ENCODE assay signal across 20 cellular contexts in genomic region chr5:147412561-147412960, GRCh38.
DNase-seq lines count a peak whose midpoint lies in the region; ATAC-seq and TF ChIP-seq lines count a peak whose summit lies in the region.
"Had no signal": no experiment of that assay in that cellular context is flagged by ENCODE, and none has a peak within 500 bp of the region (broad histone marks: within the 10 kb centered on the region; RNA-seq: fewer than 3 reads in every experiment).

No MANE protein-coding gene starts in this region.

- WGBS in gastroesophageal sphincter (ENCODE audit: low coverage in 1 of 2), 2 donors = no CpG with 5 or more reads among the region's 2 CpGs

- peaks cover 50% of the 10 kb centered on the region for H3K4me1 Mint-ChIP-seq in brain
- H3K4me1 Mint-ChIP-seq: CD8-positive, alpha-beta memory T cell had no signal

- no peak for ATAC-seq in gastroesophageal sphincter
- no peak for ATAC-seq in HG02571 (IDR thresholded peaks at IDR 0.05; ENCODE audit: unreplicated experiment)

- H3K4me1 ChIP-seq in gastroesophageal sphincter (peaks cover 53 to 100% (median 66%) of the 10 kb centered on the region in 3 donors), rectal smooth muscle tissue (ENCODE audit: control insufficient read depth, insufficient read depth, low read length) (peaks cover 60% of the 10 kb centered on the region), tibial artery (peaks cover 0 to 100% (median 67%) of the 10 kb centered on the region in 4 donors)

- H3K9me3 ChIP-seq in gastroesophageal sphincter (no peaks in the 10 kb centered on the region), tibial artery (no peaks in the 10 kb centered on the region)

- H3K27me3 ChIP-seq in gastroesophageal sphincter = no peaks in the 10 kb centered on the region
- H3K27me3 ChIP-seq in rectal smooth muscle tissue (ENCODE audit: control insufficient read depth, insufficient read depth, low read length) = no peaks in the 10 kb centered on the region
- H3K27me3 ChIP-seq in tibial artery = no peaks in the 10 kb centered on the region

- H3K27ac ChIP-seq in gastroesophageal sphincter (peak overlapping the region; percentile 89 to 94 (median 93)), rectal smooth muscle tissue (ENCODE audit: low read depth, low read length) (peak overlapping the region; percentile 65), tibial artery (peak overlapping the region; percentile 96 to 98)
- H3K27ac ChIP-seq: PC-9, RWPE1 had no signal

- H3K27me3 Mint-ChIP-seq in brain = no peaks in the 10 kb centered on the region
- H3K27me3 Mint-ChIP-seq: CD8-positive, alpha-beta memory T cell had no signal

- no peak for DNase-seq in tibial artery
- no peak for DNase-seq in EL
- DNase-seq in occipital lobe (lab: John Stamatoyannopoulos, UW) = no peak
- no peak for DNase-seq in NCI-H526 (lab: John Stamatoyannopoulos, UW)
- DNase-seq: ACHN; C1 segment of cervical spinal cord; CD8-positive, alpha-beta memory T cell; DMS53; HFFc6; KG1; NCI-H187; NCI-H2227 treated with DMSO at 0.1 percent for 48 hours; NCI-H524; PC-9; SIG-M5 had no signal

- no peak for TF ChIP-seq EP300 in gastroesophageal sphincter (IDR thresholded peaks at IDR 0.05)

- H3K9me3 Mint-ChIP-seq in brain = no peaks in the 10 kb centered on the region
- H3K9me3 Mint-ChIP-seq: CD8-positive, alpha-beta memory T cell; HFFc6 had no signal

- intact Hi-C loops in tibial artery (cut with DNase I; ENCODE audit: low total_unique reads) = no loop called here

- TF ChIP-seq CTCF in brain (conservative IDR thresholded peaks at IDR 0.05) (no peak), gastroesophageal sphincter (IDR thresholded peaks at IDR 0.05) (no peak), tibial artery (IDR thresholded peaks at IDR 0.05) (no peak)

- H3K9ac ChIP-seq in rectal smooth muscle tissue (ENCODE audit: low read length) = no peak overlapping the region

- H3K4me3 ChIP-seq in gastroesophageal sphincter = no peak overlapping the region
- no peak overlapping the region for H3K4me3 ChIP-seq in rectal smooth muscle tissue (ENCODE audit: low read length)
- H3K4me3 ChIP-seq in tibial artery = no peak overlapping the region
- H3K4me3 ChIP-seq: PC-9 had no signal

- peaks cover 0 to 70% of the 10 kb centered on the region in 2 donors for H3K36me3 ChIP-seq in gastroesophageal sphincter
- peaks cover 5% of the 10 kb centered on the region for H3K36me3 ChIP-seq in rectal smooth muscle tissue (ENCODE audit: control insufficient read depth, insufficient read depth, low read length)
- peaks cover 19 to 28% (median 25%) of the 10 kb centered on the region in 3 donors for H3K36me3 ChIP-seq in tibial artery

- H3K36me3 Mint-ChIP-seq in brain = peaks cover 83% of the 10 kb centered on the region
- H3K36me3 Mint-ChIP-seq: CD8-positive, alpha-beta memory T cell had no signal

- TF ChIP-seq POLR2A in gastroesophageal sphincter (IDR thresholded peaks at IDR 0.05) = no peak

- H3K27ac Mint-ChIP-seq in brain = peak overlapping the region in 4 of 5 experiments; percentile 29 to 55 (median 35)
- H3K27ac Mint-ChIP-seq: CD8-positive, alpha-beta memory T cell; HFFc6 had no signal

- no peak overlapping the region for H3K4me3 Mint-ChIP-seq in brain
- H3K4me3 Mint-ChIP-seq: CD8-positive, alpha-beta memory T cell; HFFc6 had no signal
